1 cellular context compared by ENCODE assay signal in the genomic region with DNA sequence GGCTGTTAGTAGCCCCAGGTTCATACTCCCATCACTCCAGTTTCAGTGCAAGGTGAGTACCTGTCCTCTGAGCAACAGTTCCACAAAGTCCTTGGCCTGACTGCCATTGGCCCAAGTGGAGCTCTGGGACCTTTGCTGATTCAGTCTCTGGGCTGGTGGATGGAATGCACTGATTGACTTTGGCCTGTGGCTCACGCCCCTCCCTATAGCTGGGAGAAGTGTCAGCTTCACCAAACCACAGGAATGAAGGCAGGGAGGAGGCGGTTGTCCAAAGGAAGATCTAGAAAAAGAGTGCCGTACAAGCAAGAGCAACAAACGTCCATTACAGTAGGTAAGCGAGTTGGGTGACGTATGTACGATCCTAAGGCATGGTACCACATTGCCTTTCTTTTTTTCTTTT.
TF ChIP-seq lines count a peak whose summit lies in the region.

No MANE protein-coding gene starts in this region.

TF ChIP-seq in IMR-90, 13 proteins besides CTCF, POLR2A, EP300 and RAD21:
- TF ChIP-seq MAZ (IDR thresholded peaks at IDR 0.05; ENCODE audit: borderline replicate concordance, low read depth, low read length), result peak; percentile 28; the same call in 1 of the 2 replicates
- TF ChIP-seq, protein P1, sequence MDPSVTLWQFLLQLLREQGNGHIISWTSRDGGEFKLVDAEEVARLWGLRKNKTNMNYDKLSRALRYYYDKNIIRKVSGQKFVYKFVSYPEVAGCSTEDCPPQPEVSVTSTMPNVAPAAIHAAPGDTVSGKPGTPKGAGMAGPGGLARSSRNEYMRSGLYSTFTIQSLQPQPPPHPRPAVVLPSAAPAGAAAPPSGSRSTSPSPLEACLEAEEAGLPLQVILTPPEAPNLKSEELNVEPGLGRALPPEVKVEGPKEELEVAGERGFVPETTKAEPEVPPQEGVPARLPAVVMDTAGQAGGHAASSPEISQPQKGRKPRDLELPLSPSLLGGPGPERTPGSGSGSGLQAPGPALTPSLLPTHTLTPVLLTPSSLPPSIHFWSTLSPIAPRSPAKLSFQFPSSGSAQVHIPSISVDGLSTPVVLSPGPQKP (IDR thresholded peaks at IDR 0.05; ENCODE audit: borderline replicate concordance, low read depth, low read length), result no peak
